ENCODE assay signal across 8 cellular contexts in genomic region chr12:54017027-54017788, GRCh38. TPM values are rescaled to one million over a fixed set of nuclear protein-coding genes. Genes with fewer than 3 reads are reported as not detected.
DNase-seq lines count a peak whose midpoint lies in the region; ATAC-seq and TF ChIP-seq lines count a peak whose summit lies in the region.

No MANE protein-coding gene starts in this region.

- peak; percentile 37 for ATAC-seq in GM21423 (IDR thresholded peaks at IDR 0.05; ENCODE audit: unreplicated experiment)
- ATAC-seq in foreskin keratinocyte: peak; percentile 25
- no peak for ATAC-seq in HG02623 (IDR thresholded peaks at IDR 0.05; ENCODE audit: unreplicated experiment)

- peaks cover 27% of the 10 kb centered on the region; the same call in 1 of the 2 replicates for H3K4me1 ChIP-seq in HUES48 (ENCODE audit: control insufficient read depth, insufficient read depth, low read length)
- H3K4me1 ChIP-seq in foreskin keratinocyte: peaks cover 14% of the 10 kb centered on the region
- H3K4me1 ChIP-seq in rectal smooth muscle tissue (ENCODE audit: control insufficient read depth, insufficient read depth, low read length): no peaks in the 10 kb centered on the region

- DNase-seq in DMS79 treated with DMSO at 0.1 percent for 48 hours (lab: John Stamatoyannopoulos, UW) (peak; percentile 58), SK-N-DZ (ENCODE audit: low spot score) (peak; percentile 54), foreskin keratinocyte (peak in 1 of 2 donors; percentile 43), GM10248 (ENCODE audit: extremely low spot score) (no peak)

- H3K27me3 ChIP-seq in HUES48 (ENCODE audit: control insufficient read depth, insufficient read depth, low read length): peaks cover 100% of the 10 kb centered on the region
- H3K27me3 ChIP-seq in foreskin keratinocyte: no peaks in the 10 kb centered on the region
- H3K27me3 ChIP-seq in rectal smooth muscle tissue (ENCODE audit: control insufficient read depth, insufficient read depth, low read length): peaks cover 68% of the 10 kb centered on the region

- POLR2A ChIA-PET in GM10248 (lab: Yijun Ruan, JAX): interaction anchor here (0.6 kb wide), 1 partner anchor 37 kb away, joined by 3 read pairs; the partner anchor contains the start of gene HOXC4

- H3K4me3 ChIP-seq in HUES48 (ENCODE audit: low read depth, low read length) (peak overlapping the region; percentile 34), rectal smooth muscle tissue (ENCODE audit: low read length) (peak overlapping the region; percentile 23)

- H3K9ac ChIP-seq in HUES48 (ENCODE audit: low read depth, low read length) (no peak overlapping the region), rectal smooth muscle tissue (ENCODE audit: low read length) (no peak overlapping the region)

- H3K27ac ChIP-seq in HUES48 (ENCODE audit: low read depth, low read length): no peak overlapping the region
- H3K27ac ChIP-seq in foreskin keratinocyte: peak overlapping the region; percentile 98
- no peak overlapping the region for H3K27ac ChIP-seq in rectal smooth muscle tissue (ENCODE audit: low read depth, low read length)

- no peaks in the 10 kb centered on the region for H3K9me3 ChIP-seq in HUES48 (ENCODE audit: control insufficient read depth, insufficient read depth, low read length)

- CTCF ChIA-PET in GM10248 (lab: Yijun Ruan, JAX): interaction anchor here (0.8 to 4.2 kb wide), 14 partner anchors 10 to 199 kb away, joined by 3 to 26 read pairs (median 6); partner anchors contain the start of genes HOXC10, HOXC5 and SMUG1

- H3K36me3 ChIP-seq in HUES48 (ENCODE audit: control insufficient read depth, insufficient read depth, low read length) (no peaks in the 10 kb centered on the region), rectal smooth muscle tissue (ENCODE audit: control insufficient read depth, insufficient read depth, low read length) (no peaks in the 10 kb centered on the region)

- TF ChIP-seq CTCF in foreskin keratinocyte (conservative IDR thresholded peaks at IDR 0.05) (peak; percentile 19), GM10248 (IDR thresholded peaks at IDR 0.05; ENCODE audit: control extremely low read depth, extremely low read depth, low read depth, missing control alignments) (no peak)

RNA-seq across cellular contexts. Expression of gene HOXC8, which starts 8.4 kb away (rescaled TPM):
- not detected in 2 replicates for polyA plus RNA-seq in SK-N-DZ (2014; cell fraction: cytosol; rRNA removed)
- not detected in 2 replicates for polyA plus RNA-seq in SK-N-DZ (2014; cell fraction: nucleus; rRNA removed)
- total RNA-seq in foreskin keratinocyte: 1.3 and 2.0 TPM in 2 replicates
- 1.2 and 2.0 TPM in 2 replicates for polyA plus RNA-seq in foreskin keratinocyte

RNA-seq across cellular contexts. Expression of gene HOXC6, which starts 11.0 kb away (rescaled TPM):
- polyA plus RNA-seq in SK-N-DZ (2014; cell fraction: cytosol; rRNA removed): 0.68 and 0.74 TPM in 2 replicates
- 0.87 TPM in 1 of 2 replicates, not detected in the other for polyA plus RNA-seq in SK-N-DZ (2014; cell fraction: nucleus; rRNA removed)
- 3.9 and 4.3 TPM in 2 replicates for total RNA-seq in foreskin keratinocyte
- 6.1 and 6.4 TPM in 2 replicates for polyA plus RNA-seq in foreskin keratinocyte

RNA-seq across cellular contexts. Expression of gene HOXC5, which starts 15.6 kb away (rescaled TPM):
- polyA plus RNA-seq in SK-N-DZ (2014; cell fraction: cytosol; rRNA removed): 1.6 TPM in 1 of 2 replicates, not detected in the other
- polyA plus RNA-seq in SK-N-DZ (2014; cell fraction: nucleus; rRNA removed): 0.09 TPM in 1 of 2 replicates, not detected in the other
- 0.67 and 0.85 TPM in 2 replicates for total RNA-seq in foreskin keratinocyte
- 0.75 and 0.93 TPM in 2 replicates for polyA plus RNA-seq in foreskin keratinocyte

RNA-seq across cellular contexts. Expression of gene HOXC9, which starts 17.2 kb away (rescaled TPM):
- 1.4 TPM in 1 of 2 replicates, not detected in the other for polyA plus RNA-seq in SK-N-DZ (2014; cell fraction: cytosol; rRNA removed)
- 0.25 TPM in 1 of 2 replicates, not detected in the other for polyA plus RNA-seq in SK-N-DZ (2014; cell fraction: nucleus; rRNA removed)
- 4.3 and 5.5 TPM in 2 replicates for total RNA-seq in foreskin keratinocyte
- polyA plus RNA-seq in foreskin keratinocyte: 7.0 and 9.0 TPM in 2 replicates

RNA-seq across cellular contexts. Expression of gene HOXC10, which starts 32.3 kb away (rescaled TPM):
- not detected in 2 replicates for polyA plus RNA-seq in SK-N-DZ (2014; cell fraction: cytosol; rRNA removed)
- polyA plus RNA-seq in SK-N-DZ (2014; cell fraction: nucleus; rRNA removed): not detected in 2 replicates
- total RNA-seq in foreskin keratinocyte: 19.6 and 23.0 TPM in 2 replicates
- polyA plus RNA-seq in foreskin keratinocyte: 31.8 and 32.0 TPM in 2 replicates
